Comparison of ENCODE assay signal across 17 cellular contexts in the genomic region with DNA sequence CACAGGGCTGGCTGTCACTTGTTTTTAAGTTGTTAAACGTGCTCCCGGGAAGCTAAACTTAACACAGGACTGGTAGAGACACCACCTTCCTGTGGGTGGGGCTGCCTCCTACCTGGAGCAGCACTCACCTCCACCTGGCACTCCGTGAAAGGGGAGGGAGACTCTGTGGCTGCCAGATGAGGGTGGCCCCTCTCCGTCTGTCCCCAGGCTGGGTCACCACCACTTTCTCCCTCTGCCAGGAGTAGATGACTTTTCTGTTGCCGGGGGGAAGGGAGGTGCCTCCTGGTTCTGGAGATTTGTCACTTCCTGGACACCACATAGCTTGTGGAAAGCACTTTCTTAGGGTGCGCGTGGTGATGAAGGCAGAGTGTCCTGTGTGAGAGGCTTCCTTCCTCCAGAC.
A peak's percentile ranks its signal among the peaks of the same experiment; 100 is the strongest.
DNase-seq lines count a peak whose midpoint lies in the region; ATAC-seq, FAIRE-seq and TF ChIP-seq lines count a peak whose summit lies in the region.
"Had no signal": no experiment of that assay in that cellular context is flagged by ENCODE, and none has a peak within 500 bp of the region (broad histone marks: within the 10 kb centered on the region; RNA-seq: fewer than 3 reads in every experiment).

No MANE protein-coding gene starts in this region.

- H4K20me1 ChIP-seq in HepG2 (ENCODE audit: insufficient read depth, low read length), result no peaks in the 10 kb centered on the region
- no peaks in the 10 kb centered on the region for H4K20me1 ChIP-seq in PC-3 (ENCODE audit: low read length)

- FAIRE-seq in HepG2 (lab: Jason Lieb, UNC), result no peak
- FAIRE-seq: frontal cortex had no signal

- no peak for TF ChIP-seq RAD21 in HepG2 (CRISPR knock-in tag; IDR thresholded peaks at IDR 0.05)

- no peaks in the 10 kb centered on the region for H3K79me2 ChIP-seq in HepG2 (ENCODE audit: insufficient read depth, low read length)
- peaks cover 40% of the 10 kb centered on the region for H3K79me2 ChIP-seq in PC-3 (ENCODE audit: low read length)

- no peak for TF ChIP-seq CTCF in right lobe of liver (IDR thresholded peaks at IDR 0.05)
- TF ChIP-seq CTCF in HepG2 (CRISPR knock-in tag; IDR thresholded peaks at IDR 0.05), result no peak
- TF ChIP-seq CTCF in PC-3 (conservative IDR thresholded peaks at IDR 0.05; ENCODE audit: low read depth, low read length), result 0 out of 2 replicates have a peak, but pooled peaks have one; percentile 22

- H3K4me1 ChIP-seq in right lobe of liver, result no peaks in the 10 kb centered on the region
- no peaks in the 10 kb centered on the region for H3K4me1 ChIP-seq in HepG2 (ENCODE audit: insufficient read depth, low read length)
- H3K4me1 ChIP-seq in PC-3 (ENCODE audit: insufficient read depth, low read length), result peaks cover 27% of the 10 kb centered on the region

- H3K4me3 ChIP-seq in right lobe of liver, result no peak overlapping the region
- H3K4me3 ChIP-seq in HepG2 (replicated peaks in 1 of 3; ENCODE audit: insufficient read depth in 1 of 3, low read depth in 2 of 3, low read length in 3 of 3), result no peak overlapping the region
- no peak overlapping the region; the same call in 1 of the 2 replicates for H3K4me3 ChIP-seq in PC-3 (ENCODE audit: low read length)

- DNase-seq in right lobe of liver (no peak), HepG2 (ENCODE audit: low spot score) (no peak), PC-3 (peak; percentile 77), epithelial cell of prostate (ENCODE audit: low read depth, low spot score) (no peak), NK-92 (lab: John Stamatoyannopoulos, UW; ENCODE audit: unreplicated experiment) (no peak), GM19238 (ENCODE audit: insufficient read length, low spot score) (no peak), DMS79 (lab: John Stamatoyannopoulos, UW) (no peak)
- DNase-seq: activated B cell treated with CpG ODN at 0.5 μM for 24 hours; C1 segment of cervical spinal cord; kidney glomerular epithelial cell; naive thymus-derived CD4-positive, alpha-beta T cell; NCI-H2029; NCI-H82; stimulated activated CD4-positive, alpha-beta T cell treated with anti-CD3 and anti-CD28 coated beads, Interleukin-1b, Interleukin-23, amount 100 ng/mL, for 48 hours had no signal

- 83% methylated on average over 1 of the region's 7 CpGs for WGBS in right lobe of liver (ENCODE audit: insufficient coverage, low coverage, low lambda C conversion rate, missing lambda C conversion rate)
- WGBS in HepG2 (ENCODE audit: low lambda C conversion rate), result 87% methylated on average over 6 of the region's 7 CpGs

- intact Hi-C loops in right lobe of liver (cut with DNase I), result no loop called here
- intact Hi-C loops in HepG2 (cut with micrococcal nuclease; ENCODE audit: unreplicated experiment), result no loop called here
- intact Hi-C loops in PC-3 (cut with micrococcal nuclease), result loop anchor here (5.0 kb wide), 1 partner anchor 96 kb away; the partner anchor contains the start of gene ZNF839

- POLR2A ChIA-PET in HepG2 (lab: Yijun Ruan, JAX), result no interaction called here
- POLR2A ChIA-PET in PC-3 (lab: Charles Lee; ENCODE audit: unreplicated experiment), result no interaction called here

- BruUV-seq in HepG2 (replicated peaks; lab: Mats Ljungman, UMichigan) (no TSS peak), PC-3 (replicated peaks; lab: Mats Ljungman, UMichigan) (no TSS peak)

- H3K27me3 ChIP-seq in right lobe of liver (no peaks in the 10 kb centered on the region), HepG2 (ENCODE audit: control insufficient read depth in 1 of 2, insufficient read depth in 2 of 2, low read length in 2 of 2) (no peaks in the 10 kb centered on the region; a peak in 1 of 5 replicates), PC-3 (ENCODE audit: low read length) (no peaks in the 10 kb centered on the region)

- TF ChIP-seq EP300 in HepG2 (IDR thresholded peaks at IDR 0.05; ENCODE audit: low read depth in 2 of 2, low read length in 2 of 2) (no peak), HepG2 (CRISPR knock-in tag; IDR thresholded peaks at IDR 0.05; ENCODE audit: borderline replicate concordance) (no peak)

- H3K9me3 ChIP-seq in right lobe of liver (no peaks in the 10 kb centered on the region), HepG2 (ENCODE audit: low read length) (no peaks in the 10 kb centered on the region), PC-3 (ENCODE audit: low read length) (no peaks in the 10 kb centered on the region)

- H3K4me2 ChIP-seq in HepG2 (ENCODE audit: low read depth, low read length), result no peak overlapping the region
- H3K4me2 ChIP-seq in PC-3 (ENCODE audit: low read length), result peak overlapping the region; percentile 25

- in situ Hi-C loops in HepG2 (cut with HindIII; ENCODE audit: extremely low pct_ligation_motif_present, low pct_unique_long_range_greater_than_20kb), result no loop called here

- H3K27ac ChIP-seq in right lobe of liver (no peak overlapping the region), HepG2 (ENCODE audit: extremely low read length, insufficient read depth, low read length) (no peak overlapping the region), PC-3 (ENCODE audit: low read length) (peak overlapping the region; percentile 76), epithelial cell of prostate (peak overlapping the region; percentile 26)
- H3K27ac ChIP-seq: HL-60 had no signal

- ATAC-seq in right lobe of liver, result peak in 3 of 4 donors; percentile 23 to 47 (median 33)
- no peak for ATAC-seq in HepG2
- ATAC-seq in PC-3, result peak; percentile 84
- no peak for ATAC-seq in HG02759 (IDR thresholded peaks at IDR 0.05; ENCODE audit: unreplicated experiment)
- ATAC-seq: naive thymus-derived CD4-positive, alpha-beta T cell had no signal

- H3K9me2 ChIP-seq in PC-3 (replicated peaks; ENCODE audit: low read length), result no peaks in the 10 kb centered on the region

- peaks cover 0 to 2% (median 0%) of the 10 kb centered on the region in 4 donors for H3K36me3 ChIP-seq in right lobe of liver
- H3K36me3 ChIP-seq in HepG2 (replicated peaks in 1 of 2; ENCODE audit: control insufficient read depth in 1 of 2, insufficient read depth in 2 of 2, low read length in 2 of 2), result peaks cover 2 to 5% of the 10 kb centered on the region in 2 experiments; a peak in 2 of 5 replicates
- H3K36me3 ChIP-seq in PC-3 (ENCODE audit: low read depth, low read length), result 0 out of 2 replicates have a peak, but pooled peaks cover 4% of the 10 kb centered on the region

- CTCF ChIA-PET in HepG2 (lab: Yijun Ruan, JAX; ENCODE audit: low intra/inter-chr PET ratio, low total read pairs) (no interaction called here), PC-3 (lab: Charles Lee) (interaction anchor here (0.7 to 1.4 kb wide), 2 partner anchors 94 to 100 kb away, joined by 3 to 4 read pairs; no protein-coding TSS in a partner anchor)

- no peak for TF ChIP-seq POLR2A in right lobe of liver (IDR thresholded peaks at IDR 0.05)
- no peak for TF ChIP-seq POLR2A in HepG2 (IDR thresholded peaks at IDR 0.05; ENCODE audit: insufficient read depth in 1 of 2, low read depth in 2 of 2, low read length in 2 of 2)

- peaks cover 6% of the 10 kb centered on the region for H3F3A ChIP-seq in PC-3 (ENCODE audit: low read length, unreplicated experiment)

- H3K9ac ChIP-seq in HepG2 (ENCODE audit: insufficient read depth, low read depth, low read length) (no peak overlapping the region), PC-3 (ENCODE audit: low read length) (peak overlapping the region; percentile 44)

- H2AFZ ChIP-seq in HepG2 (ENCODE audit: low read length) (no peak overlapping the region), PC-3 (ENCODE audit: low read length) (peak overlapping the region; percentile 40)

TF ChIP-seq in HepG2, 621 proteins besides CTCF, POLR2A, EP300 and RAD21:
- TF ChIP-seq, protein P1, sequence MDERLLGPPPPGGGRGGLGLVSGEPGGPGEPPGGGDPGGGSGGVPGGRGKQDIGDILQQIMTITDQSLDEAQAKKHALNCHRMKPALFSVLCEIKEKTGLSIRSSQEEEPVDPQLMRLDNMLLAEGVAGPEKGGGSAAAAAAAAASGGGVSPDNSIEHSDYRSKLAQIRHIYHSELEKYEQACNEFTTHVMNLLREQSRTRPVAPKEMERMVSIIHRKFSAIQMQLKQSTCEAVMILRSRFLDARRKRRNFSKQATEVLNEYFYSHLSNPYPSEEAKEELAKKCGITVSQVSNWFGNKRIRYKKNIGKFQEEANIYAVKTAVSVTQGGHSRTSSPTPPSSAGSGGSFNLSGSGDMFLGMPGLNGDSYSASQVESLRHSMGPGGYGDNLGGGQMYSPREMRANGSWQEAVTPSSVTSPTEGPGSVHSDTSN (CRISPR knock-in tag; IDR thresholded peaks at IDR 0.05), result no peak
- TF ChIP-seq SOX13 (IDR thresholded peaks at IDR 0.05) (no peak), SOX13 (CRISPR knock-in tag; conservative IDR thresholded peaks at IDR 0.05 in 1 of 2, IDR thresholded peaks at IDR 0.05 in 1 of 2) (no peak), ZNF773 (CRISPR knock-in tag; IDR thresholded peaks at IDR 0.05; ENCODE audit: borderline replicate concordance) (no peak), ZBTB7B (CRISPR knock-in tag; IDR thresholded peaks at IDR 0.05) (no peak), ZNF552 (CRISPR knock-in tag; IDR thresholded peaks at IDR 0.05; ENCODE audit: borderline replicate concordance) (no peak), SRSF4 (IDR thresholded peaks at IDR 0.05; ENCODE audit: low read depth, low read length, poor library complexity, severe bottlenecking) (no peak), SMARCC2 (IDR thresholded peaks at IDR 0.05) (no peak), ZNF124 (CRISPR knock-in tag; IDR thresholded peaks at IDR 0.05) (no peak), SNRNP70 (IDR thresholded peaks at IDR 0.05; ENCODE audit: low read depth, low read length) (no peak), SP2 (CRISPR knock-in tag; IDR thresholded peaks at IDR 0.05) (no peak), ZNF280B (CRISPR knock-in tag; IDR thresholded peaks at IDR 0.05; ENCODE audit: borderline replicate concordance) (no peak), RBM39 (IDR thresholded peaks at IDR 0.05; ENCODE audit: low read depth, low read length, poor library complexity, severe bottlenecking) (no peak)
TF ChIP-seq in HepG2: peak in this region for 0.

Comparison
In these comparisons a context has a peak if more than half of its experiments do, and no peak if none do; other contexts are left out.
1. ATAC-seq: peak in right lobe of liver (3 of 4) and PC-3 (single experiment); none in HepG2 (single experiment) and HG02759 (single experiment).
2. H3K27ac ChIP-seq: peak in PC-3 (single experiment) and epithelial cell of prostate (single experiment); none in right lobe of liver (0 of 3) and HepG2 (single experiment).